In the genomic region with DNA sequence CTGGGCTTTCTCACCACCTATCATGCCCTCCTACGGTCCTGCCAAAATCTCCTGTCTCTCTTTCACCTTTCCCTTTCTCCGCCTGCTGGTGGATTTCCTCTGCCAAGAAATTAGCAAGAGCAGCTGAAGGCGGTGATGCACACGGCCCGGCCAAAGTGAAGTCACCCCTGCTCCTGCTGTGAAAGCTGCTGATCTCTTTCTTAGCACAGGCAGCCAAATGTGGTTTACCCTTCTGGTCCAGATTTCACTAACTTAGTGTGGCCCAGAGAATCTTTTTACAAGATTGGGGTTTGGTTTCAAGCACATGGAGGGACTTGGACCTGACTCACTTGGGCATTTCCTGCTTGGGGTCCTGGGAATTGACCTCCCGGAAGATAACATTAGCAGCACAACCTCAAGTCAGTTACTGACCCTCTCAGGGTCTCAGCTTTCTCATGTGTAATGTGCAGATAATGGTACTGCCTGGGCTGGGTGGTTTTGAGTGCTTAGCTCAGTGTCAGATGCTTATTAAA, we compare ENCODE assay signal across 7 cellular contexts.
A peak's percentile ranks its signal among the peaks of the same experiment; 100 is the strongest.
DNase-seq lines count a peak whose midpoint lies in the region; ATAC-seq, FAIRE-seq and TF ChIP-seq lines count a peak whose summit lies in the region.

No MANE protein-coding gene starts in this region.

- H3K4me1 Mint-ChIP-seq in activated CD8-positive, alpha-beta T cell treated with anti-CD3 and anti-CD28 coated beads for 36 hours (ENCODE audit: low read depth) = peaks cover 65% of the 10 kb centered on the region

- peak; percentile 50 for ATAC-seq in HG03135 (IDR thresholded peaks at IDR 0.05; ENCODE audit: unreplicated experiment)
- peak; percentile 72 for ATAC-seq in activated CD8-positive, alpha-beta T cell treated with anti-CD3 and anti-CD28 coated beads for 36 hours
- ATAC-seq in left cardiac atrium = peak; percentile 46 to 71
- ATAC-seq in GM21526 (IDR thresholded peaks at IDR 0.05; ENCODE audit: low FRiP score, unreplicated experiment) = no peak

- intact Hi-C loops in activated CD8-positive, alpha-beta T cell treated with anti-CD3 and anti-CD28 coated beads for 36 hours (cut with micrococcal nuclease) = loop anchor here (2.0 kb wide), 1 partner anchor 15 kb away; no protein-coding TSS in a partner anchor
- intact Hi-C loops in left cardiac atrium (cut with DNase I) = loop anchor here (5.0 to 10.0 kb wide), 3 partner anchors 37 to 147 kb away; no protein-coding TSS in a partner anchor

- peak overlapping the region; percentile 84 for H3K27ac Mint-ChIP-seq in activated CD8-positive, alpha-beta T cell treated with anti-CD3 and anti-CD28 coated beads for 36 hours

- peaks cover 18% of the 10 kb centered on the region for H3K36me3 Mint-ChIP-seq in activated CD8-positive, alpha-beta T cell treated with anti-CD3 and anti-CD28 coated beads for 36 hours (ENCODE audit: low read depth)

- H3K4me3 Mint-ChIP-seq in activated CD8-positive, alpha-beta T cell treated with anti-CD3 and anti-CD28 coated beads for 36 hours = no peak overlapping the region

- H3K27ac ChIP-seq in skin epidermis = peak overlapping the region in 13 of 21 experiments; percentile 11 to 77 (median 47)

- no peaks in the 10 kb centered on the region for H3K9me3 Mint-ChIP-seq in activated CD8-positive, alpha-beta T cell treated with anti-CD3 and anti-CD28 coated beads for 36 hours

- no peak for DNase-seq in GM18507 (ENCODE audit: extremely low spot score, insufficient read length, low read depth)
- peak; percentile 81 for DNase-seq in activated CD8-positive, alpha-beta T cell treated with anti-CD3 and anti-CD28 coated beads for 36 hours
- DNase-seq in left cardiac atrium = peak; percentile 75
- no peak for DNase-seq in NCI-H146 (lab: John Stamatoyannopoulos, UW)

- H3K4me3 ChIP-seq in skin epidermis = no peak overlapping the region

- no peaks in the 10 kb centered on the region for H3K27me3 Mint-ChIP-seq in activated CD8-positive, alpha-beta T cell treated with anti-CD3 and anti-CD28 coated beads for 36 hours

- POLR2A ChIA-PET in activated CD8-positive, alpha-beta T cell treated with anti-CD3 and anti-CD28 coated beads for 36 hours (lab: Charles Lee) = interaction anchor here (1.0 to 14.8 kb wide), 7 partner anchors 23 to 155 kb away, joined by 3 to 147 read pairs (median 4); a partner anchor contains a TSS

- TF ChIP-seq CTCF in activated CD8-positive, alpha-beta T cell treated with anti-CD3 and anti-CD28 coated beads for 36 hours (IDR thresholded peaks at IDR 0.05) = no peak

- peak; percentile 66 for FAIRE-seq in GM18507 (lab: Jason Lieb, UNC)

- CTCF ChIA-PET in activated CD8-positive, alpha-beta T cell treated with anti-CD3 and anti-CD28 coated beads for 36 hours (lab: Charles Lee) = interaction anchor here (0.7 to 2.2 kb wide), 11 partner anchors 13 to 254 kb away, joined by 3 to 8 read pairs (median 3); a partner anchor contains a TSS

Comparison
In these comparisons a context has a peak if more than half of its experiments do, and no peak if none do; other contexts are left out.
1. DNase-seq: peak in activated CD8-positive, alpha-beta T cell treated with anti-CD3 and anti-CD28 coated beads for 36 hours (single experiment) and left cardiac atrium (single experiment); none in GM18507 (single experiment) and NCI-H146 (single experiment).